In the genomic region with DNA sequence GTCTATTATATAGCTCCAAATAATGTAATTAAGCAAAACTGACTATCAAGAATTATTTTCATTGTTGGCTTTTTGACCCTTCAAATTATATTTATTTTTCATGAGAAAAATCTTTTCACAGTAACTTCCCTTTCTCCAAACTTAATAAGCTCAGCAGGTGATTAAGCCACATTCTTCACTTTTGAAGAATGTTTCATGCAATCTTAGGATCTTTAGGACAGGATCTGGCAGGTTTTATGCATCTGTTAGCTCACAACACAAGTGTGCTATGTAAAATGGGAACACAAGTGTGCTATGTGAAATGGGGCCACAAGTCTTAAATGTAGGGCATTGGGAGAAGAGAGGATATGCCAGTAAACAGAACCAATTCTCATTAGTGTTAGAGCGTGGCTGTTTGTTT, we compare ENCODE assay signal across 30 cellular contexts. TPM values are rescaled to one million over a fixed set of nuclear protein-coding genes. Genes with fewer than 3 reads are reported as not detected.
"Had no signal": no experiment of that assay in that cellular context is flagged by ENCODE, and none has a peak within 500 bp of the region (broad histone marks: within the 10 kb centered on the region; RNA-seq: fewer than 3 reads in every experiment).

No MANE protein-coding gene starts in this region.

- H3K9me3 ChIP-seq: ovary, psoas muscle, right lobe of liver, sigmoid colon, suprapubic skin, testis, tibial nerve, upper lobe of left lung, vagina had no signal

- H3K4me1 Mint-ChIP-seq: natural killer cell; stimulated activated memory B cell treated with anti-CD40 and anti-IgM and Interleukin-4, amounts not matched to agents 10 μg/mL and 1 μg/mL and 100 μg/mL, for 72 hours; stimulated activated naive CD8-positive, alpha-beta T cell treated with anti-CD3 and anti-CD28 coated beads, Interleukin-15, amount 100 ng/mL, for 72 hours had no signal

- ATAC-seq: natural killer cell; psoas muscle; right cardiac atrium; right lobe of liver; stimulated activated memory B cell treated with anti-CD40 and anti-IgM and Interleukin-4, amounts not matched to agents 10 μg/mL and 1 μg/mL and 100 μg/mL, for 72 hours; stimulated activated naive CD8-positive, alpha-beta T cell treated with anti-CD3 and anti-CD28 coated beads, Interleukin-15, amount 100 ng/mL, for 72 hours; stimulated activated naive CD8-positive, alpha-beta T cell treated with anti-CD3 and anti-CD28 coated beads, Interleukin-15, Interleukin-2, amounts not matched to agents 100 U/mL and 50 U/mL, for 24 hours had no signal

- FAIRE-seq: small intestine, urothelium cell line had no signal

- H3K36me3 ChIP-seq: ovary, right lobe of liver had no signal

- H3K4me2 ChIP-seq: neural progenitor cell had no signal

- H3K27me3 Mint-ChIP-seq: progenitor cell of endocrine pancreas; stimulated activated memory B cell treated with anti-CD40 and anti-IgM and Interleukin-4, amounts not matched to agents 10 μg/mL and 1 μg/mL and 100 μg/mL, for 72 hours; stimulated activated naive CD8-positive, alpha-beta T cell treated with anti-CD3 and anti-CD28 coated beads, Interleukin-15, amount 100 ng/mL, for 72 hours had no signal

- H3K4me3 Mint-ChIP-seq: natural killer cell; nephron; neural progenitor cell; stimulated activated memory B cell treated with anti-CD40 and anti-IgM and Interleukin-4, amounts not matched to agents 10 μg/mL and 1 μg/mL and 100 μg/mL, for 72 hours; stimulated activated naive CD8-positive, alpha-beta T cell treated with anti-CD3 and anti-CD28 coated beads, Interleukin-15, amount 100 ng/mL, for 72 hours had no signal

- H3K36me3 Mint-ChIP-seq: natural killer cell had no signal

- H3K4me1 ChIP-seq: neural progenitor cell, parathyroid adenoma, right lobe of liver, tibial nerve had no signal

- H3K4me3 ChIP-seq: neural progenitor cell, ovary, psoas muscle, right lobe of liver, sigmoid colon, suprapubic skin, testis, tibial nerve, upper lobe of left lung, vagina had no signal

- H3K79me2 ChIP-seq: parathyroid adenoma had no signal

- DNase-seq: natural killer cell; occipital lobe; ovary; posterior cingulate gyrus; psoas muscle; right cardiac atrium; right lobe of liver; sigmoid colon; small intestine; stimulated activated CD4-positive, alpha-beta T cell treated with anti-CD3 and anti-CD28 coated beads, Interleukin-15, amount 100 ng/mL, for 24 hours; stimulated activated CD4-positive, alpha-beta T cell treated with anti-CD3 and anti-CD28 coated beads, Interleukin-2, amount 100 ng/mL, for 24 hours; stimulated activated CD4-positive, alpha-beta T cell treated with anti-CD3 and anti-CD28 coated beads, Interleukin-4, amount 100 ng/mL, for 1 hour; stimulated activated CD4-positive, alpha-beta T cell treated with anti-CD3 and anti-CD28 coated beads, Interleukin-4, amount 100 ng/mL, for 4 hours; stimulated activated CD8-positive, alpha-beta memory T cell treated with anti-CD3 and anti-CD28 coated beads, Interleukin-4, amount 100 ng/mL, for 48 hours; stimulated activated naive CD4-positive, alpha-beta T cell; stimulated activated naive CD8-positive, alpha-beta T cell treated with anti-CD3 and anti-CD28 coated beads, Interleukin-15, amount 100 ng/mL, for 72 hours; stimulated activated naive CD8-positive, alpha-beta T cell treated with anti-CD3 and anti-CD28 coated beads, Interleukin-15, Interleukin-2, amounts not matched to agents 100 U/mL and 50 U/mL, for 24 hours; substantia nigra; testis; upper lobe of left lung had no signal

- H3K27ac ChIP-seq: neural progenitor cell, ovary, parathyroid adenoma, psoas muscle, right lobe of liver, sigmoid colon, suprapubic skin, testis, tibial nerve, upper lobe of left lung, vagina had no signal

- H3K27ac Mint-ChIP-seq: natural killer cell; nephron; neural progenitor cell; progenitor cell of endocrine pancreas; stimulated activated naive CD8-positive, alpha-beta T cell treated with anti-CD3 and anti-CD28 coated beads, Interleukin-15, amount 100 ng/mL, for 72 hours had no signal

- H3K27me3 ChIP-seq: neural progenitor cell, ovary, right lobe of liver, sigmoid colon, suprapubic skin, testis, tibial nerve, upper lobe of left lung, vagina had no signal

- H3K9ac ChIP-seq: neural progenitor cell, parathyroid adenoma had no signal

- H3K9me3 Mint-ChIP-seq: natural killer cell; nephron; neural progenitor cell; stimulated activated memory B cell treated with anti-CD40 and anti-IgM and Interleukin-4, amounts not matched to agents 10 μg/mL and 1 μg/mL and 100 μg/mL, for 72 hours; stimulated activated naive CD8-positive, alpha-beta T cell treated with anti-CD3 and anti-CD28 coated beads, Interleukin-15, amount 100 ng/mL, for 72 hours had no signal

- H2AFZ ChIP-seq: neural progenitor cell, parathyroid adenoma had no signal

RNA-seq across cellular contexts. Expression of a gene that starts 54.3 kb away (rescaled TPM):
- total RNA-seq: vagina had no signal
- polyA plus RNA-seq: neural cell had no signal
